Comparison of ENCODE assay signal across 1 cellular context in genomic region chr19:10105241-10106099, GRCh38.
TF ChIP-seq lines count a peak whose summit lies in the region.

No MANE protein-coding gene starts in this region.

TF ChIP-seq in A549, 52 proteins besides CTCF, POLR2A, EP300 and RAD21 (continued from another document):
- TF ChIP-seq, protein P1, sequence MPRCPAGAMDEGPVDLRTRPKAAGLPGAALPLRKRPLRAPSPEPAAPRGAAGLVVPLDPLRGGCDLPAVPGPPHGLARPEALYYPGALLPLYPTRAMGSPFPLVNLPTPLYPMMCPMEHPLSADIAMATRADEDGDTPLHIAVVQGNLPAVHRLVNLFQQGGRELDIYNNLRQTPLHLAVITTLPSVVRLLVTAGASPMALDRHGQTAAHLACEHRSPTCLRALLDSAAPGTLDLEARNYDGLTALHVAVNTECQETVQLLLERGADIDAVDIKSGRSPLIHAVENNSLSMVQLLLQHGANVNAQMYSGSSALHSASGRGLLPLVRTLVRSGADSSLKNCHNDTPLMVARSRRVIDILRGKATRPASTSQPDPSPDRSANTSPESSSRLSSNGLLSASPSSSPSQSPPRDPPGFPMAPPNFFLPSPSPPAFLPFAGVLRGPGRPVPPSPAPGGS (IDR thresholded peaks at IDR 0.05): no peak
- TF ChIP-seq JUNB (IDR thresholded peaks at IDR 0.05) (no peak), KDM5A (IDR thresholded peaks at IDR 0.05) (no peak), POLR2AphosphoS2 (conservative IDR thresholded peaks at IDR 0.05; ENCODE audit: low read length) (no peak), ZNF302 (CRISPR knock-in tag; IDR thresholded peaks at IDR 0.05) (no peak)
